In genomic region chr14:81455344-81455743, GRCh38 we compare ENCODE assay signal across 16 cellular contexts. TPM values are rescaled to one million over a fixed set of nuclear protein-coding genes. Genes with fewer than 3 reads are reported as not detected.
DNase-seq lines count a peak whose midpoint lies in the region; ATAC-seq and TF ChIP-seq lines count a peak whose summit lies in the region.
"Had no signal": no experiment of that assay in that cellular context is flagged by ENCODE, and none has a peak within 500 bp of the region (broad histone marks: within the 10 kb centered on the region; RNA-seq: fewer than 3 reads in every experiment).

No MANE protein-coding gene starts in this region.

- in situ Hi-C loops in GM13977 (cut with MboI; ENCODE audit: low pct_unique_long_range_greater_than_20kb, low sequenced_read_pairs, unreplicated experiment) = loop anchor here (25.0 kb wide), 1 partner anchor 493 kb away; the partner anchor contains the start of gene TSHR

- no peak overlapping the region for H3K4me3 ChIP-seq in SJCRH30
- H3K4me3 ChIP-seq: gastrocnemius medialis had no signal

- DNase-seq in Daoy (ENCODE audit: low read depth) (peak; percentile 40), RKO (ENCODE audit: low spot score) (peak; percentile 27), GM13977 (ENCODE audit: low spot score) (no peak), SJCRH30 (no peak), germinal center (ENCODE audit: low spot score) (no peak)
- no peak for DNase-seq in activated effector memory CD4-positive, alpha-beta T cell treated with anti-CD3 and anti-CD28 coated beads, Interleukin-2, amount 50 U/mL, for 16 hours
- DNase-seq: activated naive CD4-positive, alpha-beta T cell treated with Interleukin-2 at 50 U/mL for 16 hours; DMS153; effector memory CD8-positive, alpha-beta T cell; gastrocnemius medialis; IMR-90; NCI-H1694 treated with DMSO at 0.1 percent for 48 hours; NCI-H774; SHP77 had no signal

- H3K4me1 ChIP-seq in SJCRH30 = peaks cover 4% of the 10 kb centered on the region

- TF ChIP-seq CTCF in GM13977 (IDR thresholded peaks at IDR 0.05; ENCODE audit: extremely low read depth, insufficient read depth, missing control alignments) = no peak

- ATAC-seq in GM19463 (IDR thresholded peaks at IDR 0.05; ENCODE audit: unreplicated experiment) = peak; percentile 29
- peak; percentile 29 for ATAC-seq in HG02938 (IDR thresholded peaks at IDR 0.05; ENCODE audit: unreplicated experiment)
- ATAC-seq: effector memory CD8-positive, alpha-beta T cell; gastrocnemius medialis had no signal

- H3K36me3 ChIP-seq in SJCRH30 = no peaks in the 10 kb centered on the region
- H3K36me3 ChIP-seq: gastrocnemius medialis had no signal

- H3K27me3 ChIP-seq in SJCRH30 = no peaks in the 10 kb centered on the region
- H3K27me3 ChIP-seq: gastrocnemius medialis had no signal

- no peak overlapping the region for H3K27ac ChIP-seq in SJCRH30
- H3K27ac ChIP-seq: gastrocnemius medialis had no signal

- no peaks in the 10 kb centered on the region for H3K9me3 ChIP-seq in SJCRH30 (replicated peaks)
- H3K9me3 ChIP-seq: gastrocnemius medialis had no signal

RNA-seq across cellular contexts. Expression of gene STON2, which starts 55.2 kb away (rescaled TPM):
- total RNA-seq in Daoy (2014; rRNA removed; shearing (Covaris generic)) = 7.8 and 10.5 TPM in 2 replicates
- 26.2 and 27.4 TPM in 2 replicates for total RNA-seq in SJCRH30 (2014; rRNA removed; shearing (Covaris generic))
- total RNA-seq: IMR-90 had no signal

Comparison
In these comparisons a context has a peak if more than half of its experiments do, and no peak if none do; other contexts are left out.
1. DNase-seq: peak in Daoy (single experiment) and RKO (single experiment); none in GM13977 (single experiment), SJCRH30 (0 of 2), activated effector memory CD4-positive, alpha-beta T cell treated with anti-CD3 and anti-CD28 coated beads, Interleukin-2, amount 50 U/mL, for 16 hours (single experiment) and germinal center (single experiment).